ENCODE assay signal across 19 cellular contexts in genomic region chr10:9198611-9199010, GRCh38.
A peak's percentile ranks its signal among the peaks of the same experiment; 100 is the strongest.
DNase-seq lines count a peak whose midpoint lies in the region; ATAC-seq and TF ChIP-seq lines count a peak whose summit lies in the region.
"Had no signal": no experiment of that assay in that cellular context is flagged by ENCODE, and none has a peak within 500 bp of the region (broad histone marks: within the 10 kb centered on the region; RNA-seq: fewer than 3 reads in every experiment).

No MANE protein-coding gene starts in this region.

- BruUV-seq in MCF 10A (replicated peaks; lab: Mats Ljungman, UMichigan), result no TSS peak

- TF ChIP-seq CTCF in MCF 10A (IDR thresholded peaks at IDR 0.05; ENCODE audit: unreplicated experiment) (no peak), breast epithelium (IDR thresholded peaks at IDR 0.05) (no peak), foreskin fibroblast (IDR thresholded peaks at IDR 0.05; ENCODE audit: low read depth, low read length) (no peak), osteoblast (IDR thresholded peaks at IDR 0.05; ENCODE audit: extremely low read depth, low read depth, low read length) (no peak)

- intact Hi-C loops in MCF 10A (cut with micrococcal nuclease), result no loop called here
- intact Hi-C loops in breast epithelium (cut with DNase I; ENCODE audit: low total_unique reads), result no loop called here

- H3K27me3 ChIP-seq in breast epithelium, result no peaks in the 10 kb centered on the region
- no peaks in the 10 kb centered on the region for H3K27me3 ChIP-seq in osteoblast (ENCODE audit: insufficient read depth, low read length)

- H3K27ac Mint-ChIP-seq in MCF 10A (ENCODE audit: low read depth, unreplicated experiment), result peak overlapping the region; percentile 2
- H3K27ac Mint-ChIP-seq: activated naive CD8-positive, alpha-beta T cell; GM23338; nephron; stimulated activated naive B cell treated with anti-CD40 and anti-IgM and Interleukin-4, amounts not matched to agents 10 μg/mL and 1 μg/mL and 100 μg/mL, for 72 hours; type B pancreatic cell had no signal

- H3K9me3 Mint-ChIP-seq in MCF 10A (ENCODE audit: unreplicated experiment), result no peaks in the 10 kb centered on the region
- H3K9me3 Mint-ChIP-seq: GM23338; nephron; stimulated activated naive B cell treated with anti-CD40 and anti-IgM and Interleukin-4, amounts not matched to agents 10 μg/mL and 1 μg/mL and 100 μg/mL, for 72 hours; type B pancreatic cell had no signal

- H3K4me3 Mint-ChIP-seq in MCF 10A (ENCODE audit: unreplicated experiment), result no peak overlapping the region
- H3K4me3 Mint-ChIP-seq: activated naive CD8-positive, alpha-beta T cell; GM23338; nephron; stimulated activated naive B cell treated with anti-CD40 and anti-IgM and Interleukin-4, amounts not matched to agents 10 μg/mL and 1 μg/mL and 100 μg/mL, for 72 hours; type B pancreatic cell had no signal

- no peak overlapping the region for H3K4me2 ChIP-seq in osteoblast (ENCODE audit: insufficient read depth, low read length)
- H3K4me2 ChIP-seq: GM23338 had no signal

- H3K36me3 ChIP-seq in breast epithelium (no peaks in the 10 kb centered on the region), osteoblast (ENCODE audit: insufficient read depth, low read length) (no peaks in the 10 kb centered on the region)
- H3K36me3 ChIP-seq: prostate gland had no signal

- H3K27me3 Mint-ChIP-seq in MCF 10A (ENCODE audit: insufficient read depth, unreplicated experiment), result no peaks in the 10 kb centered on the region
- H3K27me3 Mint-ChIP-seq: activated naive CD8-positive, alpha-beta T cell had no signal

- no peaks in the 10 kb centered on the region for H3K4me1 Mint-ChIP-seq in MCF 10A (ENCODE audit: insufficient read depth, unreplicated experiment)
- H3K4me1 Mint-ChIP-seq: GM23338; nephron; stimulated activated naive B cell treated with anti-CD40 and anti-IgM and Interleukin-4, amounts not matched to agents 10 μg/mL and 1 μg/mL and 100 μg/mL, for 72 hours had no signal

- POLR2A ChIA-PET in MCF 10A (lab: Yijun Ruan, JAX), result interaction anchor here (0.6 to 1.1 kb wide), 2 partner anchors 10 to 1012 kb away, joined by 3 read pairs; no protein-coding TSS in a partner anchor

- H3K27ac ChIP-seq in breast epithelium (no peak overlapping the region), osteoblast (ENCODE audit: low read depth, low read length) (no peak overlapping the region)
- H3K27ac ChIP-seq: prostate gland, SK-N-MC had no signal

- H3K4me1 ChIP-seq in breast epithelium, result no peaks in the 10 kb centered on the region
- H3K4me1 ChIP-seq in osteoblast (ENCODE audit: insufficient read depth, low read length), result no peaks in the 10 kb centered on the region
- H3K4me1 ChIP-seq: prostate gland had no signal

- no peak for ATAC-seq in HG02678 (IDR thresholded peaks at IDR 0.05; ENCODE audit: unreplicated experiment)
- no peak for ATAC-seq in HG02938 (IDR thresholded peaks at IDR 0.05; ENCODE audit: unreplicated experiment)
- ATAC-seq: GM23338; stimulated activated naive B cell treated with anti-CD40 and anti-IgM and Interleukin-4, amounts not matched to agents 10 μg/mL and 1 μg/mL and 100 μg/mL, for 72 hours had no signal

- CTCF ChIA-PET in MCF 10A (lab: Yijun Ruan, JAX), result interaction anchor here (0.6 to 1.5 kb wide), 2 partner anchors 11 to 13 kb away, joined by 3 read pairs; no protein-coding TSS in a partner anchor

- H4K20me1 ChIP-seq in osteoblast (ENCODE audit: insufficient read depth, low read length), result no peaks in the 10 kb centered on the region

- H3K79me2 ChIP-seq in osteoblast (ENCODE audit: insufficient read depth, low read length), result no peaks in the 10 kb centered on the region

- H3K4me3 ChIP-seq in breast epithelium (no peak overlapping the region), foreskin fibroblast (ENCODE audit: low read depth in 1 of 2, low read length in 2 of 2) (no peak overlapping the region), osteoblast (ENCODE audit: insufficient read depth, low read length) (no peak overlapping the region)
- H3K4me3 ChIP-seq: GM23338, prostate gland, SK-N-MC had no signal

- no peak for TF ChIP-seq POLR2A in breast epithelium (IDR thresholded peaks at IDR 0.05)

- DNase-seq in MCF 10A (ENCODE audit: unreplicated experiment) (no peak), breast epithelium (ENCODE audit: low spot score in 2 of 2) (no peak), amniotic epithelial cell (ENCODE audit: low read depth) (peak; percentile 72), foreskin fibroblast (peak; percentile 55 to 87), midbrain (lab: John Stamatoyannopoulos, UW) (no peak), osteoblast (ENCODE audit: insufficient read length, low spot score, missing footprints) (no peak)
- DNase-seq: activated CD4-positive, alpha-beta T cell treated with anti-CD3 and anti-CD28 coated beads, Interleukin-2, amount 50 U/mL, for 1 hour; central memory CD4-positive, alpha-beta T cell; mammary epithelial cell; NCI-H1694; stimulated activated naive B cell treated with anti-CD40 and anti-IgM and Interleukin-4, amounts not matched to agents 10 μg/mL and 1 μg/mL and 100 μg/mL, for 72 hours had no signal

- no peaks in the 10 kb centered on the region for H3K36me3 Mint-ChIP-seq in MCF 10A (ENCODE audit: insufficient read depth, unreplicated experiment)
- H3K36me3 Mint-ChIP-seq: activated naive CD8-positive, alpha-beta T cell; stimulated activated naive B cell treated with anti-CD40 and anti-IgM and Interleukin-4, amounts not matched to agents 10 μg/mL and 1 μg/mL and 100 μg/mL, for 72 hours; type B pancreatic cell had no signal

- no peaks in the 10 kb centered on the region for H3K9me3 ChIP-seq in breast epithelium
- no peaks in the 10 kb centered on the region for H3K9me3 ChIP-seq in osteoblast (ENCODE audit: low read depth, low read length)
- H3K9me3 ChIP-seq: prostate gland had no signal

- no peak overlapping the region for H2AFZ ChIP-seq in osteoblast (ENCODE audit: low read length)
- H2AFZ ChIP-seq: GM23338 had no signal

Comparison
In these comparisons a context has a peak if more than half of its experiments do, and no peak if none do; other contexts are left out.
1. DNase-seq: peak in amniotic epithelial cell (single experiment) and foreskin fibroblast (2 of 2); none in MCF 10A (single experiment), breast epithelium (0 of 2), midbrain (single experiment) and osteoblast (single experiment).